In the genomic region with DNA sequence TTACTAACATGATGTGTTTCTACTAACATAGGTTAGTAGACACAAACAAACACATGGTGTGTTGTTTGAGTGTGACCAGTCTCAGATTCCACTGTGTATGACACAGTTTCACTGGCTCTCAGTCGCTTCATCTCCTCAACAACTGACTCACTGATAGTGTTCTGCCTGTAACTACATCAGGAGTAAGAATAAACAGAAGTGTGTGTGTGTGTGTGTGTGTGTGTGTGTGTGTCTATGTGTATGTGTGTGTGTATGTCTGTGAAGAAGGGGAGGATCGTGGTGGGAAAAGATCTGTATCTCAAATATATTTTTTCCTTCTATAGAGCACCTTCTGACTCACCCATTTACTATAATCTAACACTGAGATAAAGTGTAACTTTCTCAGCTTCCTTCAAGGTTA, we compare ENCODE assay signal across 13 cellular contexts.
A peak's percentile ranks its signal among the peaks of the same experiment; 100 is the strongest.
DNase-seq lines count a peak whose midpoint lies in the region; ATAC-seq, FAIRE-seq and TF ChIP-seq lines count a peak whose summit lies in the region.
"Had no signal": no experiment of that assay in that cellular context is flagged by ENCODE, and none has a peak within 500 bp of the region (broad histone marks: within the 10 kb centered on the region; RNA-seq: fewer than 3 reads in every experiment).

No MANE protein-coding gene starts in this region.

- no peak for TF ChIP-seq CTCF in PC-3 (conservative IDR thresholded peaks at IDR 0.05; ENCODE audit: low read depth, low read length)
- no peak for TF ChIP-seq CTCF in endothelial cell of umbilical vein (IDR thresholded peaks at IDR 0.05; ENCODE audit: extremely low read depth in 1 of 2, insufficient read depth in 1 of 2, low read depth in 1 of 2, low read length in 2 of 2)
- no peak for TF ChIP-seq CTCF in OCI-LY7 (conservative IDR thresholded peaks at IDR 0.05; ENCODE audit: low read length)

- H3K36me3 ChIP-seq in GM23248 (ENCODE audit: low read depth) (no peaks in the 10 kb centered on the region), PC-3 (ENCODE audit: low read depth, low read length) (no peaks in the 10 kb centered on the region), endothelial cell of umbilical vein (ENCODE audit: control insufficient read depth in 2 of 2, extremely low read depth in 1 of 2, insufficient read depth in 2 of 2, low read length in 2 of 2) (no peaks in the 10 kb centered on the region), OCI-LY7 (ENCODE audit: insufficient read depth, low read length) (no peaks in the 10 kb centered on the region)
- H3K36me3 ChIP-seq: SJCRH30, WERI-Rb-1 had no signal

- dilution Hi-C loops in endothelial cell of umbilical vein (cut with MboI; ENCODE audit: extremely low pct_ligation_motif_present, low sequenced_read_pairs) = no loop called here

- H3K4me3 ChIP-seq in GM23248 = no peak overlapping the region
- no peak overlapping the region for H3K4me3 ChIP-seq in PC-3 (ENCODE audit: low read length)
- no peak overlapping the region for H3K4me3 ChIP-seq in endothelial cell of umbilical vein (replicated peaks in 1 of 3; ENCODE audit: insufficient read depth in 1 of 3, low read depth in 1 of 3, low read length in 3 of 3)
- H3K4me3 ChIP-seq in OCI-LY7 (ENCODE audit: low read depth, low read length, poor library complexity, severe bottlenecking) = no peak overlapping the region
- H3K4me3 ChIP-seq: body of pancreas, SJCRH30 had no signal

- peak; percentile 33; the same call in 1 of the 2 replicates for ATAC-seq in PC-3
- ATAC-seq: body of pancreas, HepG2 had no signal

- no peak for TF ChIP-seq POLR2A in endothelial cell of umbilical vein (IDR thresholded peaks at IDR 0.05; ENCODE audit: low read depth, low read length)

- H3K79me2 ChIP-seq in GM23248 (ENCODE audit: insufficient read depth) (no peaks in the 10 kb centered on the region), PC-3 (ENCODE audit: low read length) (no peaks in the 10 kb centered on the region), endothelial cell of umbilical vein (ENCODE audit: control insufficient read depth, insufficient read depth, low read length) (no peaks in the 10 kb centered on the region), OCI-LY7 (ENCODE audit: insufficient read depth, low read depth, low read length) (no peaks in the 10 kb centered on the region)

- no peak overlapping the region for H3K4me2 ChIP-seq in GM23248 (ENCODE audit: unreplicated experiment)
- H3K4me2 ChIP-seq in PC-3 (ENCODE audit: low read length) = no peak overlapping the region
- H3K4me2 ChIP-seq in endothelial cell of umbilical vein (ENCODE audit: insufficient read depth, low read length) = no peak overlapping the region
- no peak overlapping the region for H3K4me2 ChIP-seq in OCI-LY7 (ENCODE audit: low read length)

- H2AFZ ChIP-seq in GM23248 (no peak overlapping the region), PC-3 (ENCODE audit: low read length) (no peak overlapping the region), endothelial cell of umbilical vein (ENCODE audit: low read depth, low read length) (no peak overlapping the region), OCI-LY7 (ENCODE audit: low read length) (no peak overlapping the region; the same call in 1 of the 2 replicates)

- H3K27me3 ChIP-seq in GM23248 (replicated peaks; ENCODE audit: insufficient read depth) = no peaks in the 10 kb centered on the region
- H3K27me3 ChIP-seq in PC-3 (ENCODE audit: low read length) = no peaks in the 10 kb centered on the region
- H3K27me3 ChIP-seq in endothelial cell of umbilical vein (ENCODE audit: control insufficient read depth in 2 of 2, insufficient read depth in 2 of 2, low read length in 2 of 2) = no peaks in the 10 kb centered on the region
- H3K27me3 ChIP-seq: body of pancreas, SJCRH30 had no signal

- DNase-seq in GM23248 (peak; percentile 51), PC-3 (peak; percentile 44), endothelial cell of umbilical vein (ENCODE audit: low read depth, low spot score) (peak; percentile 16), renal cortical epithelial cell (ENCODE audit: low read depth) (peak; percentile 69), NK-92 (lab: John Stamatoyannopoulos, UW; ENCODE audit: unreplicated experiment) (no peak), OCI-LY7 (ENCODE audit: low spot score) (no peak), KBM-7 (no peak)
- DNase-seq: body of pancreas, NCI-H1694 treated with DMSO at 0.1 percent for 48 hours, NCI-H69, SJCRH30, WERI-Rb-1 had no signal

- no peak for FAIRE-seq in endothelial cell of umbilical vein (lab: Jason Lieb, UNC)
- FAIRE-seq: HepG2 had no signal

- H3K9me3 ChIP-seq in GM23248 (ENCODE audit: low read depth) (no peaks in the 10 kb centered on the region), PC-3 (ENCODE audit: low read length) (no peaks in the 10 kb centered on the region), endothelial cell of umbilical vein (replicated peaks; ENCODE audit: control insufficient read depth, insufficient read depth, low read length) (no peaks in the 10 kb centered on the region), OCI-LY7 (ENCODE audit: low read length) (no peaks in the 10 kb centered on the region)
- H3K9me3 ChIP-seq: body of pancreas, SJCRH30 had no signal

- no peaks in the 10 kb centered on the region for H3F3A ChIP-seq in GM23248 (ENCODE audit: insufficient read depth)
- no peaks in the 10 kb centered on the region for H3F3A ChIP-seq in PC-3 (ENCODE audit: low read length, unreplicated experiment)

- intact Hi-C loops in PC-3 (cut with micrococcal nuclease) (no loop called here), endothelial cell of umbilical vein (cut with micrococcal nuclease) (no loop called here), OCI-LY7 (cut with micrococcal nuclease; ENCODE audit: unreplicated experiment) (no loop called here)

- H3K4me1 ChIP-seq in GM23248 (ENCODE audit: insufficient read depth) (no peaks in the 10 kb centered on the region), PC-3 (ENCODE audit: insufficient read depth, low read length) (no peaks in the 10 kb centered on the region; the same call in 1 of the 2 replicates), endothelial cell of umbilical vein (ENCODE audit: control insufficient read depth, extremely low read depth, insufficient read depth, low read length) (no peaks in the 10 kb centered on the region), OCI-LY7 (ENCODE audit: insufficient read depth, low read length, poor library complexity, severe bottlenecking) (peaks cover 7% of the 10 kb centered on the region)
- H3K4me1 ChIP-seq: body of pancreas, SJCRH30 had no signal

- CTCF ChIA-PET in PC-3 (lab: Charles Lee) = no interaction called here
- CTCF ChIA-PET in endothelial cell of umbilical vein (lab: Charles Lee) = no interaction called here
- CTCF ChIA-PET in OCI-LY7 (lab: Charles Lee; ENCODE audit: unreplicated experiment) = no interaction called here

- H3K9ac ChIP-seq in GM23248 (no peak overlapping the region), PC-3 (ENCODE audit: low read length) (no peak overlapping the region), endothelial cell of umbilical vein (replicated peaks; ENCODE audit: extremely low read depth, insufficient read depth, low read length) (no peak overlapping the region)

- H3K9me2 ChIP-seq in GM23248 (ENCODE audit: insufficient read depth) = no peaks in the 10 kb centered on the region
- H3K9me2 ChIP-seq in PC-3 (replicated peaks; ENCODE audit: low read length) = no peaks in the 10 kb centered on the region
- no peaks in the 10 kb centered on the region for H3K9me2 ChIP-seq in OCI-LY7 (ENCODE audit: insufficient read depth, low read length)

- POLR2A ChIA-PET in PC-3 (lab: Charles Lee; ENCODE audit: unreplicated experiment) = no interaction called here
- POLR2A ChIA-PET in endothelial cell of umbilical vein (lab: Charles Lee) = no interaction called here
- POLR2A ChIA-PET in OCI-LY7 (lab: Charles Lee) = interaction anchor here (1.1 to 2.0 kb wide), 3 partner anchors 9 to 21 kb away, joined by 3 to 5 read pairs (median 3); no protein-coding TSS in a partner anchor

- WGBS in GM23248 (ENCODE audit: low coverage in 1 of 2, low lambda C conversion rate in 2 of 2, missing lambda C conversion rate in 2 of 2), 2 experiments = 13 to 16% methylated on average over 2 of the region's 2 CpGs

- no peaks in the 10 kb centered on the region for H3K9me1 ChIP-seq in endothelial cell of umbilical vein (replicated peaks; ENCODE audit: control insufficient read depth, extremely low read depth, insufficient read depth, low read length)

- H4K20me1 ChIP-seq in GM23248 (ENCODE audit: insufficient read depth) (no peaks in the 10 kb centered on the region), PC-3 (ENCODE audit: low read length) (no peaks in the 10 kb centered on the region), endothelial cell of umbilical vein (replicated peaks; ENCODE audit: control insufficient read depth, extremely low read depth, insufficient read depth, low read length) (no peaks in the 10 kb centered on the region), OCI-LY7 (ENCODE audit: insufficient read depth, low read length) (no peaks in the 10 kb centered on the region)

- H3K27ac ChIP-seq in GM23248 (no peak overlapping the region), PC-3 (ENCODE audit: low read length) (no peak overlapping the region), endothelial cell of umbilical vein (ENCODE audit: insufficient read depth, low read depth, low read length) (no peak overlapping the region), OCI-LY7 (ENCODE audit: low read depth, low read length, poor library complexity, severe bottlenecking) (no peak overlapping the region)
- H3K27ac ChIP-seq: body of pancreas, SJCRH30, WERI-Rb-1 had no signal

- in situ Hi-C loops in GM23248 (cut with MboI) (no loop called here), KBM-7 (cut with MboI; ENCODE audit: low pct_unique_long_range_greater_than_20kb, low sequenced_read_pairs) (no loop called here)

- BruUV-seq in PC-3 (replicated peaks; lab: Mats Ljungman, UMichigan) (no TSS peak), endothelial cell of umbilical vein (replicated peaks; lab: Mats Ljungman, UMichigan) (no TSS peak), OCI-LY7 (replicated peaks; lab: Mats Ljungman, UMichigan) (no TSS peak)

TF ChIP-seq in endothelial cell of umbilical vein, 7 proteins besides CTCF, POLR2A, EP300 and RAD21:
- TF ChIP-seq EZH2 (IDR thresholded peaks at IDR 0.05; ENCODE audit: borderline replicate concordance, low read depth, low read length, severe bottlenecking) = no peak
- peak; percentile 52 for TF ChIP-seq GATA2 (IDR thresholded peaks at IDR 0.05; ENCODE audit: insufficient read depth, insufficient read length, low read depth, low read length)

Comparison
In these comparisons a context has a peak if more than half of its experiments do, and no peak if none do; other contexts are left out.
1. DNase-seq: peak in GM23248 (single experiment), PC-3 (single experiment), endothelial cell of umbilical vein (single experiment) and renal cortical epithelial cell (single experiment); none in NK-92 (single experiment), OCI-LY7 (single experiment) and KBM-7 (single experiment).